In genomic region chr5:82277987-82278710, GRCh38 we compare ENCODE assay signal across 1 cellular context.
TF ChIP-seq lines count a peak whose summit lies in the region.

RPS23 (minus strand) TSS chr5:82278354; CDS start chr5:82278323, 31 bp downstream.

TF ChIP-seq in A549, 52 proteins besides CTCF, POLR2A, EP300 and RAD21 (continued from another document):
- TF ChIP-seq BCL3 (IDR thresholded peaks at IDR 0.05): peak; percentile 95
- no peak for TF ChIP-seq MAFK (IDR thresholded peaks at IDR 0.05; ENCODE audit: partially characterized antibody)
- TF ChIP-seq HOXA7 (CRISPR knock-in tag; IDR thresholded peaks at IDR 0.05): peak; percentile 75; the same call in 1 of the 2 replicates
- TF ChIP-seq FOSB (CRISPR knock-in tag; IDR thresholded peaks at IDR 0.05): no peak
- peak; percentile 77; the same call in 1 of the 2 replicates for TF ChIP-seq TFCP2L1 (CRISPR knock-in tag; IDR thresholded peaks at IDR 0.05)
- no peak for TF ChIP-seq SREBF2 (IDR thresholded peaks at IDR 0.05)
- TF ChIP-seq FOXS1 (CRISPR knock-in tag; IDR thresholded peaks at IDR 0.05): no peak
- TF ChIP-seq RCOR1 (IDR thresholded peaks at IDR 0.05; ENCODE audit: low read depth, low read length): no peak
- no peak for TF ChIP-seq HES2 (IDR thresholded peaks at IDR 0.05)
- TF ChIP-seq RARB (CRISPR knock-in tag; IDR thresholded peaks at IDR 0.05): 0 out of 2 replicates have a peak, but pooled peaks have one; percentile 7
- no peak for TF ChIP-seq USF2 (IDR thresholded peaks at IDR 0.05)
- TF ChIP-seq HMGXB4 (CRISPR knock-in tag; IDR thresholded peaks at IDR 0.05; ENCODE audit: borderline replicate concordance): no peak
- TF ChIP-seq E2F6 (IDR thresholded peaks at IDR 0.05; ENCODE audit: borderline replicate concordance, low read depth): no peak; the same call in 1 of the 2 replicates
- no peak for TF ChIP-seq ZSCAN20 (CRISPR knock-in tag; IDR thresholded peaks at IDR 0.05)
- 0 out of 2 replicates have a peak, but pooled peaks have one; percentile 36 for TF ChIP-seq HOXB13 (CRISPR knock-in tag; IDR thresholded peaks at IDR 0.05; ENCODE audit: low read depth)
- no peak for TF ChIP-seq RNF2 (IDR thresholded peaks at IDR 0.05; ENCODE audit: borderline replicate concordance, low read depth)
- no peak for TF ChIP-seq HDAC2 (IDR thresholded peaks at IDR 0.05)
- TF ChIP-seq ATOH8 (CRISPR knock-in tag; IDR thresholded peaks at IDR 0.05; ENCODE audit: low read depth): no peak
